23 cellular contexts compared by ENCODE assay signal in the genomic region with DNA sequence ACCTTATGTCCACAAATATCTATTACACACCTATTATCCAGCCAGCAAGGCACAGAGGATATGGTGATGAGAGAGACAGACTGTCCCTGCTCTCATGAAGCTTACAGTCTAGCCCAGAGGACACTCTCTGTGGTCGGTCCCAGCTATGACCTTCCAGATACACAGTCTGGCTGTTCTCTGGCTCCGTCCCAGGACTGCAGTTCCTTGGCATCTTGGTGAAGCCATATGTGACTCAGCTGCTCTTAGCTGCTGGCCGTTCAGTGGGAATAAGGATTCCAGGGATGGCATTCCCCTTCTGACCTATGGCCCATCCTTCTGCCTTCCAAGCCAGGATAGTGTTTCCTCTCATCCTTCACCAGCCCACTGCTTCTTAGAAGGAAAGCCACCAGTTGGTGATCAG. TPM values are rescaled to one million over a fixed set of nuclear protein-coding genes. Genes with fewer than 3 reads are reported as not detected.
DNase-seq lines count a peak whose midpoint lies in the region; ATAC-seq and TF ChIP-seq lines count a peak whose summit lies in the region.
"Had no signal": no experiment of that assay in that cellular context is flagged by ENCODE, and none has a peak within 500 bp of the region (broad histone marks: within the 10 kb centered on the region; RNA-seq: fewer than 3 reads in every experiment).

No MANE protein-coding gene starts in this region.

- H3K79me2 ChIP-seq in hepatocyte = no peaks in the 10 kb centered on the region

- no peak overlapping the region for H3K27ac Mint-ChIP-seq in MCF 10A (ENCODE audit: low read depth, unreplicated experiment)
- H3K27ac Mint-ChIP-seq: CD8-positive, alpha-beta memory T cell had no signal

- H3K4me3 ChIP-seq in breast epithelium (no peak overlapping the region), esophagus muscularis mucosa (no peak overlapping the region), vagina (no peak overlapping the region), hepatocyte (no peak overlapping the region)
- H3K4me3 ChIP-seq: Peyer's patch had no signal

- WGBS in esophagus muscularis mucosa = 85% methylated on average over 3 of the region's 3 CpGs
- 90% methylated on average over 3 of the region's 3 CpGs for WGBS in hepatocyte (ENCODE audit: low lambda C conversion rate, missing lambda C conversion rate)

- H3K4me3 Mint-ChIP-seq in MCF 10A (ENCODE audit: unreplicated experiment) = no peak overlapping the region
- H3K4me3 Mint-ChIP-seq: CD8-positive, alpha-beta memory T cell had no signal

- DNase-seq in MCF 10A (ENCODE audit: unreplicated experiment) (peak; percentile 37), breast epithelium (ENCODE audit: low spot score in 2 of 2) (no peak), LHCN-M2 (ENCODE audit: low read depth) (peak; percentile 62), esophagus muscularis mucosa (ENCODE audit: extremely low spot score) (peak; percentile 66), vagina (ENCODE audit: extremely low spot score in 2 of 2) (no peak), hepatocyte (ENCODE audit: low spot score) (no peak), ACHN (no peak)
- DNase-seq: 8988T; C1 segment of cervical spinal cord; CD8-positive, alpha-beta memory T cell; DMS79 treated with DMSO at 0.1 percent for 48 hours; GF-D8; GOT3; NCI-H1105; NCI-H2081 treated with DMSO at 0.1 percent for 48 hours; NCI-H446 treated with DMSO at 0.1 percent for 48 hours; NCI-H748 treated with DMSO at 0.1 percent for 48 hours; NK-92 treated with Interleukin-12 subunit alpha and Interleukin-12 subunit beta, amount 100 ng/mL, for 24 hours; Peyer's patch; Right ventricle myocardium superior; SW 1271 had no signal

- TF ChIP-seq EP300 in esophagus muscularis mucosa (IDR thresholded peaks at IDR 0.05) = no peak

- intact Hi-C loops in MCF 10A (cut with micrococcal nuclease) = no loop called here
- intact Hi-C loops in breast epithelium (cut with DNase I; ENCODE audit: low total_unique reads) = no loop called here
- intact Hi-C loops in esophagus muscularis mucosa (cut with DNase I) = no loop called here
- intact Hi-C loops in vagina (cut with DNase I) = no loop called here

- H3K9me2 ChIP-seq in hepatocyte (replicated peaks; ENCODE audit: insufficient read depth) = no peaks in the 10 kb centered on the region

- no TSS peak for BruUV-seq in MCF 10A (replicated peaks; lab: Mats Ljungman, UMichigan)

- H3K27me3 Mint-ChIP-seq in MCF 10A (ENCODE audit: insufficient read depth, unreplicated experiment) = no peaks in the 10 kb centered on the region

- no peaks in the 10 kb centered on the region for H3K9me3 Mint-ChIP-seq in MCF 10A (ENCODE audit: unreplicated experiment)
- H3K9me3 Mint-ChIP-seq: CD8-positive, alpha-beta memory T cell had no signal

- ATAC-seq in GM21390 (IDR thresholded peaks at IDR 0.05; ENCODE audit: unreplicated experiment) = no peak
- ATAC-seq: HCT116 had no signal

- H3K36me3 ChIP-seq in breast epithelium = no peaks in the 10 kb centered on the region
- no peaks in the 10 kb centered on the region for H3K36me3 ChIP-seq in esophagus muscularis mucosa
- no peaks in the 10 kb centered on the region for H3K36me3 ChIP-seq in vagina
- H3K36me3 ChIP-seq in hepatocyte (replicated peaks; ENCODE audit: insufficient read depth, low read depth) = no peaks in the 10 kb centered on the region
- H3K36me3 ChIP-seq: Peyer's patch had no signal

- TF ChIP-seq CTCF in MCF 10A (IDR thresholded peaks at IDR 0.05; ENCODE audit: unreplicated experiment) (no peak), breast epithelium (IDR thresholded peaks at IDR 0.05) (no peak), esophagus muscularis mucosa (IDR thresholded peaks at IDR 0.05) (no peak), vagina (IDR thresholded peaks at IDR 0.05) (no peak), hepatocyte (IDR thresholded peaks at IDR 0.05; ENCODE audit: poor library complexity) (no peak)

- H3K4me2 ChIP-seq in hepatocyte = no peak overlapping the region

- no peak overlapping the region for H2AFZ ChIP-seq in hepatocyte

- H3K4me1 ChIP-seq in breast epithelium (no peaks in the 10 kb centered on the region), esophagus muscularis mucosa (no peaks in the 10 kb centered on the region), vagina (no peaks in the 10 kb centered on the region), hepatocyte (ENCODE audit: insufficient read depth) (no peaks in the 10 kb centered on the region)
- H3K4me1 ChIP-seq: Peyer's patch had no signal

- H3K9me3 ChIP-seq in breast epithelium (no peaks in the 10 kb centered on the region), esophagus muscularis mucosa (no peaks in the 10 kb centered on the region), vagina (no peaks in the 10 kb centered on the region), hepatocyte (ENCODE audit: low read depth) (no peaks in the 10 kb centered on the region)
- H3K9me3 ChIP-seq: Peyer's patch had no signal

- CTCF ChIA-PET in MCF 10A (lab: Yijun Ruan, JAX) = interaction anchor here (0.6 kb wide), 1 partner anchor 76 kb away, joined by 3 read pairs; no protein-coding TSS in a partner anchor

- in situ Hi-C loops in ACHN (cut with HindIII; ENCODE audit: low pct_ligation_motif_present, low pct_unique_long_range_greater_than_20kb, low sequenced_read_pairs) = no loop called here

- no peaks in the 10 kb centered on the region for H3K4me1 Mint-ChIP-seq in MCF 10A (ENCODE audit: insufficient read depth, unreplicated experiment)
- H3K4me1 Mint-ChIP-seq: CD8-positive, alpha-beta memory T cell had no signal

- POLR2A ChIA-PET in MCF 10A (lab: Yijun Ruan, JAX) = interaction anchor here (0.5 to 1.2 kb wide), 2 partner anchors 31 to 75 kb away, joined by 3 to 4 read pairs; no protein-coding TSS in a partner anchor

- H3K27me3 ChIP-seq in breast epithelium (no peaks in the 10 kb centered on the region), esophagus muscularis mucosa (no peaks in the 10 kb centered on the region), vagina (no peaks in the 10 kb centered on the region), hepatocyte (peaks cover 5% of the 10 kb centered on the region)
- H3K27me3 ChIP-seq: Peyer's patch had no signal

- H3K27ac ChIP-seq in breast epithelium (no peak overlapping the region), esophagus muscularis mucosa (replicated peaks in 1 of 4) (no peak overlapping the region), vagina (peak overlapping the region; percentile 70), hepatocyte (no peak overlapping the region)
- H3K27ac ChIP-seq: Peyer's patch had no signal

- H4K20me1 ChIP-seq in hepatocyte (ENCODE audit: insufficient read depth, poor library complexity, severe bottlenecking) = no peaks in the 10 kb centered on the region

- peaks cover 4% of the 10 kb centered on the region for H3K36me3 Mint-ChIP-seq in MCF 10A (ENCODE audit: insufficient read depth, unreplicated experiment)
- H3K36me3 Mint-ChIP-seq: CD8-positive, alpha-beta memory T cell had no signal

- TF ChIP-seq POLR2A in breast epithelium (IDR thresholded peaks at IDR 0.05) (no peak), esophagus muscularis mucosa (IDR thresholded peaks at IDR 0.05; ENCODE audit: low read depth) (no peak), vagina (IDR thresholded peaks at IDR 0.05) (no peak)

RNA-seq across cellular contexts. Expression of gene MEX3B, which starts 30.8 kb away (rescaled TPM):
- 4.6 and 5.3 TPM in 2 replicates for total RNA-seq in MCF 10A (2022)
- total RNA-seq in breast epithelium = 1 to 10 TPM in 2 of 3 donors, under 1 TPM in 1; 0.98 to 2.3 (median 2.2) TPM
- total RNA-seq in LHCN-M2 (2014; rRNA removed) = 7.2 and 9.8 TPM in 2 replicates
- polyA plus RNA-seq in LHCN-M2 (2012) = 6.9 TPM
- 1 to 10 TPM; 1.5 to 2.4 (median 1.9) TPM for total RNA-seq in esophagus muscularis mucosa
- 5.2 TPM for total RNA-seq in vagina
- total RNA-seq in hepatocyte = 6.9 and 10.0 TPM in 2 replicates
- polyA plus RNA-seq in hepatocyte = 2.6 and 4.8 TPM in 2 replicates
- polyA plus RNA-seq: CD8-positive, alpha-beta memory T cell had no signal

Comparison
In these comparisons a context has a peak if more than half of its experiments do, and no peak if none do; other contexts are left out.
1. DNase-seq: peak in MCF 10A (single experiment), LHCN-M2 (single experiment) and esophagus muscularis mucosa (single experiment); none in breast epithelium (0 of 2), vagina (0 of 2), hepatocyte (single experiment) and ACHN (single experiment).